In the genomic region with DNA sequence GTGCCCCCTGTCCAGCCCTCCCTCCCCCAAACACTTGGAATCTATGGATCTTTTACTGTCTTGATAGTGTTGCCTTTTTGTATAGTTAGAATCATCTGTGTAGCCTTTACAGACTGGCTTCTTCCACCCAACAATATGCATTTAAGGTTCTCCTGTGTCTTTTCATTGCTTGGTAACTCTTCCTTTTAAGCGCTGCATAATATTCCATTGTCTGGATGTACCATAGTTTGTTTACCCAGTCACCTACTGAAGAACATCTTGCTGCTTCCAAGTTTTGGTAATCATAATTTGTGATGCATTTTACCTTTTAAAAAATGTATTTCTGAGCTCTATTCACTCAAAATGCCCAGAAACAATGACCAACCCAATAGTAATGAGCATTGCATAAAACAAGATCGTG, we compare ENCODE assay signal across 1 cellular context.
TF ChIP-seq lines count a peak whose summit lies in the region.

No MANE protein-coding gene starts in this region.

TF ChIP-seq in SK-N-SH, 30 proteins besides CTCF, POLR2A, EP300 and RAD21 (continued from another document):
- TF ChIP-seq, protein P1, sequence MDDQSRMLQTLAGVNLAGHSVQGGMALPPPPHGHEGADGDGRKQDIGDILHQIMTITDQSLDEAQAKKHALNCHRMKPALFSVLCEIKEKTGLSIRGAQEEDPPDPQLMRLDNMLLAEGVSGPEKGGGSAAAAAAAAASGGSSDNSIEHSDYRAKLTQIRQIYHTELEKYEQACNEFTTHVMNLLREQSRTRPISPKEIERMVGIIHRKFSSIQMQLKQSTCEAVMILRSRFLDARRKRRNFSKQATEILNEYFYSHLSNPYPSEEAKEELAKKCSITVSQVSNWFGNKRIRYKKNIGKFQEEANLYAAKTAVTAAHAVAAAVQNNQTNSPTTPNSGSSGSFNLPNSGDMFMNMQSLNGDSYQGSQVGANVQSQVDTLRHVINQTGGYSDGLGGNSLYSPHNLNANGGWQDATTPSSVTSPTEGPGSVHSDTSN (IDR thresholded peaks at IDR 0.05): no peak
- TF ChIP-seq TCF12 (IDR thresholded peaks at IDR 0.05): no peak
- TF ChIP-seq FOXM1 (IDR thresholded peaks at IDR 0.05; ENCODE audit: low read depth): no peak
- TF ChIP-seq, protein P2, sequence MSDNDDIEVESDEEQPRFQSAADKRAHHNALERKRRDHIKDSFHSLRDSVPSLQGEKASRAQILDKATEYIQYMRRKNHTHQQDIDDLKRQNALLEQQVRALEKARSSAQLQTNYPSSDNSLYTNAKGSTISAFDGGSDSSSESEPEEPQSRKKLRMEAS (IDR thresholded peaks at IDR 0.05; ENCODE audit: low read depth): no peak
- TF ChIP-seq RCOR1 (IDR thresholded peaks at IDR 0.05; ENCODE audit: low read length): no peak
TF ChIP-seq in SK-N-SH: peak in this region for 0.
